In genomic region chr10:80487422-80487785, GRCh38 we compare ENCODE assay signal across 1 cellular context.
TF ChIP-seq lines count a peak whose summit lies in the region.

No MANE protein-coding gene starts in this region.

TF ChIP-seq in GM23338, 12 proteins besides CTCF, POLR2A, EP300 and RAD21 (continued from another document):
- TF ChIP-seq ZNF462 (CRISPR knock-in tag; IDR thresholded peaks at IDR 0.05) (no peak), CREB1 (CRISPR knock-in tag; IDR thresholded peaks at IDR 0.05; ENCODE audit: low read depth) (no peak), ZNF114 (CRISPR knock-in tag; IDR thresholded peaks at IDR 0.05) (no peak), ZNF331 (CRISPR knock-in tag; IDR thresholded peaks at IDR 0.05; ENCODE audit: low read depth) (no peak), ETS1 (IDR thresholded peaks at IDR 0.05) (no peak), REST (IDR thresholded peaks at IDR 0.05; ENCODE audit: unreplicated experiment) (no peak), STAT1 (IDR thresholded peaks at IDR 0.05; ENCODE audit: unreplicated experiment) (no peak), JUNB (IDR thresholded peaks at IDR 0.05; ENCODE audit: unreplicated experiment) (no peak)
